ENCODE assay signal across 29 cellular contexts in the genomic region with DNA sequence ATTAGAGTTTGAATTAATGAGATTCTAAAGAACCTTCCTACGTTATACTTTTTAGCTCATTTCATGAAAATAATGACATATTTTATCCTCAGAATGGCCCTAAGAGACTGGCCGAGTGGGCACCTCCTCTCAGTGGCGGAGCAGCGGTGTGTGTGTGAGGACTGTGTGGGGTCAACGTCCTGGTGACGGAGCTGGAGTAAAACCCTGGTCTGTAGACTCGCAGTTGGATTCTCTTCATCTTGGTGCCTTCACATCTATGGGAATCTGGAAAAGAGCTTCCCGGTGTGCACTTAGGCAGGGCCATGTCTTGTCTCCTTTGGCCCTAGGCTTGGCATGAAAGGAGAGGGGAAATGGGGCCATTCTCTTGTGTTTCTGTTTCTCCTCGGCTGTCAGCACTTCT.
"Had no signal": no experiment of that assay in that cellular context is flagged by ENCODE, and none has a peak within 500 bp of the region (broad histone marks: within the 10 kb centered on the region; RNA-seq: fewer than 3 reads in every experiment).

No MANE protein-coding gene starts in this region.

- H3K27ac Mint-ChIP-seq: stimulated activated effector memory CD8-positive, alpha-beta T cell treated with anti-CD3 and anti-CD28 coated beads, Interleukin-12 subunit alpha, Interleukin-12 subunit beta, amount 100 ng/mL, for 72 hours; stimulated activated memory B cell treated with anti-CD40 and anti-IgM and Interleukin-4, amounts not matched to agents 10 μg/mL and 1 μg/mL and 100 μg/mL, for 72 hours; stimulated activated naive B cell treated with anti-CD40 and anti-IgM and Interleukin-4, amounts not matched to agents 10 μg/mL and 1 μg/mL and 100 μg/mL, for 72 hours; stimulated activated naive CD8-positive, alpha-beta T cell treated with anti-CD3 and anti-CD28 coated beads, Interleukin-15, amount 100 ng/mL, for 72 hours; stimulated activated naive CD8-positive, alpha-beta T cell treated with anti-CD3 and anti-CD28 coated beads, Interleukin-15, Interleukin-2, amounts not matched to agents 100 ng/mL and 50 ng/mL, for 24 hours; type B pancreatic cell had no signal

- ATAC-seq: stimulated activated effector memory CD8-positive, alpha-beta T cell treated with anti-CD3 and anti-CD28 coated beads, Interleukin-12 subunit alpha, Interleukin-12 subunit beta, amount 100 ng/mL, for 72 hours; stimulated activated memory B cell treated with anti-CD40 and anti-IgM and Interleukin-4, amounts not matched to agents 10 μg/mL and 1 μg/mL and 100 μg/mL, for 72 hours; stimulated activated naive B cell treated with anti-CD40 and anti-IgM and Interleukin-4, amounts not matched to agents 10 μg/mL and 1 μg/mL and 100 μg/mL, for 72 hours; stimulated activated naive CD8-positive, alpha-beta T cell treated with anti-CD3 and anti-CD28 coated beads, Interleukin-15, amount 100 ng/mL, for 72 hours; stimulated activated naive CD8-positive, alpha-beta T cell treated with anti-CD3 and anti-CD28 coated beads, Interleukin-15, Interleukin-2, amounts not matched to agents 100 U/mL and 50 U/mL, for 24 hours; upper lobe of right lung had no signal

- H3K9me3 Mint-ChIP-seq: stimulated activated effector memory CD8-positive, alpha-beta T cell treated with anti-CD3 and anti-CD28 coated beads, Interleukin-12 subunit alpha, Interleukin-12 subunit beta, amount 100 ng/mL, for 72 hours; stimulated activated memory B cell treated with anti-CD40 and anti-IgM and Interleukin-4, amounts not matched to agents 10 μg/mL and 1 μg/mL and 100 μg/mL, for 72 hours; stimulated activated naive B cell treated with anti-CD40 and anti-IgM and Interleukin-4, amounts not matched to agents 10 μg/mL and 1 μg/mL and 100 μg/mL, for 72 hours; stimulated activated naive CD8-positive, alpha-beta T cell treated with anti-CD3 and anti-CD28 coated beads, Interleukin-15, amount 100 ng/mL, for 72 hours; stimulated activated naive CD8-positive, alpha-beta T cell treated with anti-CD3 and anti-CD28 coated beads, Interleukin-15, Interleukin-2, amounts not matched to agents 100 ng/mL and 50 ng/mL, for 24 hours; type B pancreatic cell had no signal

- H3K36me3 Mint-ChIP-seq: stimulated activated effector memory CD8-positive, alpha-beta T cell treated with anti-CD3 and anti-CD28 coated beads, Interleukin-12 subunit alpha, Interleukin-12 subunit beta, amount 100 ng/mL, for 72 hours; stimulated activated memory B cell treated with anti-CD40 and anti-IgM and Interleukin-4, amounts not matched to agents 10 μg/mL and 1 μg/mL and 100 μg/mL, for 72 hours; stimulated activated naive B cell treated with anti-CD40 and anti-IgM and Interleukin-4, amounts not matched to agents 10 μg/mL and 1 μg/mL and 100 μg/mL, for 72 hours had no signal

- H3K4me3 Mint-ChIP-seq: stimulated activated effector memory CD8-positive, alpha-beta T cell treated with anti-CD3 and anti-CD28 coated beads, Interleukin-12 subunit alpha, Interleukin-12 subunit beta, amount 100 ng/mL, for 72 hours; stimulated activated memory B cell treated with anti-CD40 and anti-IgM and Interleukin-4, amounts not matched to agents 10 μg/mL and 1 μg/mL and 100 μg/mL, for 72 hours; stimulated activated naive B cell treated with anti-CD40 and anti-IgM and Interleukin-4, amounts not matched to agents 10 μg/mL and 1 μg/mL and 100 μg/mL, for 72 hours; stimulated activated naive CD8-positive, alpha-beta T cell treated with anti-CD3 and anti-CD28 coated beads, Interleukin-15, amount 100 ng/mL, for 72 hours; stimulated activated naive CD8-positive, alpha-beta T cell treated with anti-CD3 and anti-CD28 coated beads, Interleukin-15, Interleukin-2, amounts not matched to agents 100 ng/mL and 50 ng/mL, for 24 hours; type B pancreatic cell had no signal

- H3K4me1 Mint-ChIP-seq: stimulated activated effector memory CD8-positive, alpha-beta T cell treated with anti-CD3 and anti-CD28 coated beads, Interleukin-12 subunit alpha, Interleukin-12 subunit beta, amount 100 ng/mL, for 72 hours; stimulated activated memory B cell treated with anti-CD40 and anti-IgM and Interleukin-4, amounts not matched to agents 10 μg/mL and 1 μg/mL and 100 μg/mL, for 72 hours; stimulated activated naive B cell treated with anti-CD40 and anti-IgM and Interleukin-4, amounts not matched to agents 10 μg/mL and 1 μg/mL and 100 μg/mL, for 72 hours; stimulated activated naive CD8-positive, alpha-beta T cell treated with anti-CD3 and anti-CD28 coated beads, Interleukin-15, amount 100 ng/mL, for 72 hours had no signal

- FAIRE-seq: urothelium cell line had no signal

- H3K27ac ChIP-seq: stomach, suprapubic skin, testis, thoracic aorta, thyroid gland, tibial artery, tibial nerve, transverse colon, upper lobe of left lung, upper lobe of right lung, uterus, vagina had no signal

- H3K4me1 ChIP-seq: stomach, suprapubic skin, thyroid gland, tibial artery, tibial nerve, transverse colon, upper lobe of left lung, uterus had no signal

- H3K9me3 ChIP-seq: stomach, suprapubic skin, testis, thoracic aorta, thyroid gland, tibial artery, tibial nerve, transverse colon, upper lobe of left lung, upper lobe of right lung, uterus, vagina had no signal

- H3K27me3 ChIP-seq: suprapubic skin, testis, thyroid gland, tibial nerve, transverse colon, upper lobe of left lung, upper lobe of right lung, uterus, vagina had no signal

- H3K36me3 ChIP-seq: stomach, suprapubic skin, thoracic aorta, thyroid gland, tibial artery, tibial nerve, transverse colon, upper lobe of left lung, upper lobe of right lung, uterus, vagina had no signal

- DNase-seq: stimulated activated CD4-positive, alpha-beta T cell treated with anti-CD3 and anti-CD28 coated beads, Interleukin-2, amount 100 ng/mL, for 48 hours; stimulated activated CD4-positive, alpha-beta T cell treated with anti-CD3 and anti-CD28 coated beads, Interleukin-4, amount 100 ng/mL, for 1 hour; stimulated activated CD4-positive, alpha-beta T cell treated with anti-CD3 and anti-CD28 coated beads, Interleukin-4, amount 100 ng/mL, for 24 hours; stimulated activated CD4-positive, alpha-beta T cell treated with anti-CD3 and anti-CD28 coated beads, Interleukin-4, amount 100 ng/mL, for 4 hours; stimulated activated CD8-positive, alpha-beta memory T cell treated with anti-CD3 and anti-CD28 coated beads, Interleukin-4, amount 100 ng/mL, for 48 hours; stimulated activated naive B cell treated with anti-CD40 and anti-IgM and Interleukin-4, amounts not matched to agents 10 μg/mL and 1 μg/mL and 100 μg/mL, for 72 hours; stimulated activated naive CD4-positive, alpha-beta T cell; stimulated activated naive CD4-positive, alpha-beta T cell treated with Interleukin-2 at 50 U/mL for 16 hours; stimulated activated naive CD8-positive, alpha-beta T cell treated with anti-CD3 and anti-CD28 coated beads, Interleukin-15, amount 100 ng/mL, for 72 hours; stimulated activated naive CD8-positive, alpha-beta T cell treated with anti-CD3 and anti-CD28 coated beads, Interleukin-15, Interleukin-2, amounts not matched to agents 100 U/mL and 50 U/mL, for 24 hours; stomach; substantia nigra; testis; thyroid gland; tibial artery; transverse colon; trophoblast cell; upper lobe of left lung; upper lobe of right lung; uterus had no signal

- H3K27me3 Mint-ChIP-seq: stimulated activated naive CD8-positive, alpha-beta T cell treated with anti-CD3 and anti-CD28 coated beads, Interleukin-15, amount 100 ng/mL, for 72 hours; stimulated activated naive CD8-positive, alpha-beta T cell treated with anti-CD3 and anti-CD28 coated beads, Interleukin-15, Interleukin-2, amounts not matched to agents 100 ng/mL and 50 ng/mL, for 24 hours; type B pancreatic cell had no signal

- H3K4me3 ChIP-seq: stomach, suprapubic skin, testis, thoracic aorta, thyroid gland, tibial artery, tibial nerve, transverse colon, upper lobe of left lung, upper lobe of right lung, uterus, vagina had no signal
